12 cellular contexts compared by ENCODE assay signal in the genomic region with DNA sequence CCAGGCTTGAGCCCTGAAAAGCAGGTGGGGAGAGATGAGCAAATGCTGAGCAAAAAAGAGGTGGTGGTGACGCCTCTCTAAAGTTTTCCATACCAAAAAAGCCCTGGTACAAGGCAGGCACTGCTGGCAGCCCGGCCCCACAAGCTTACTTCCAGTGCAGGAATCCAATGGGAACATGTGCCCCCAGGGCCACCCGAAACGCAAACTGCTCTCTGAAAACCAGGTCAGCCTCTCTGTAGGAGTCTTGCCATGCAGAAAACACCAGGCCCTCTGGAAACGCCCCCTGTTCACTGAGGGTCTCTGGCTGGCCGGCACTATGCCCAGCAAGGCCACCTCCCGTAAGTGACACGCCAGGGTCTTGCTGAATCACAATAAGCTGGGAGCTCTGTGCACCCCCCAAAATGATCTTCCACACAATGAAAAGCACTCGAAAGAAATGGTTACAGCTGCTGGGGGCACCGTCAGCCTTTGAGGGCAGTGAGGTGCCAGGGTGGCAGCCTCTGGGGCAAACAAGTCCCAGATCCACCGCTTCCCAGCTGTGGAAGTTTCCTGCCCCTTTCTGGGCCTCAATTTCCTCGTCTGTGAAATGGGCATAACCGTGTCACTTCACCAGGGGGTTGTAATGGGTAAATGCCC.
DNase-seq lines count a peak whose midpoint lies in the region; ATAC-seq and TF ChIP-seq lines count a peak whose summit lies in the region.
"Had no signal": no experiment of that assay in that cellular context is flagged by ENCODE, and none has a peak within 500 bp of the region (broad histone marks: within the 10 kb centered on the region; RNA-seq: fewer than 3 reads in every experiment).

No MANE protein-coding gene starts in this region.

- ATAC-seq in activated CD8-positive, alpha-beta memory T cell treated with anti-CD3 and anti-CD28 coated beads, Interleukin-2, amount 10 ng/mL, durations not matched to agents 7 days and 5 days: no peak
- no peak for ATAC-seq in T-helper 17 cell
- ATAC-seq in right lobe of liver: peak; percentile 6 to 40 (median 26)
- no peak for ATAC-seq in thoracic aorta (ENCODE audit: insufficient number of reproducible peaks, low FRiP score, low read depth)
- ATAC-seq in GM18873 (IDR thresholded peaks at IDR 0.05; ENCODE audit: low FRiP score, unreplicated experiment): no peak

- H3K4me1 ChIP-seq in right lobe of liver: peaks cover 0 to 91% (median 45%) of the 10 kb centered on the region in 4 donors
- H3K4me1 ChIP-seq in thoracic aorta (ENCODE audit: control insufficient read depth in 1 of 2, low read depth in 2 of 2): peaks cover 37 to 57% of the 10 kb centered on the region in 2 donors

- intact Hi-C loops in right lobe of liver (cut with DNase I): loop anchor here in 1 of 2 donors (5.0 kb wide), 1 partner anchor 81 kb away; no protein-coding TSS in a partner anchor

- H3K4me3 Mint-ChIP-seq in activated CD8-positive, alpha-beta memory T cell treated with anti-CD3 and anti-CD28 coated beads, Interleukin-2, amount 10 ng/mL, durations not matched to agents 7 days and 5 days: no peak overlapping the region
- no peak overlapping the region for H3K4me3 Mint-ChIP-seq in T-helper 17 cell

- no peaks in the 10 kb centered on the region for H3K27me3 ChIP-seq in right lobe of liver
- no peaks in the 10 kb centered on the region for H3K27me3 ChIP-seq in thoracic aorta (replicated peaks; ENCODE audit: insufficient read depth)
- H3K27me3 ChIP-seq: vagina had no signal

- CTCF ChIA-PET in activated CD8-positive, alpha-beta memory T cell treated with anti-CD3 and anti-CD28 coated beads, Interleukin-2, amount 10 ng/mL, durations not matched to agents 7 days and 5 days (lab: Charles Lee): no interaction called here

- peak; percentile 52 for TF ChIP-seq POLR2A in right lobe of liver (IDR thresholded peaks at IDR 0.05)

- H3K36me3 Mint-ChIP-seq in activated CD8-positive, alpha-beta memory T cell treated with anti-CD3 and anti-CD28 coated beads, Interleukin-2, amount 10 ng/mL, durations not matched to agents 7 days and 5 days: peaks cover 2% of the 10 kb centered on the region
- H3K36me3 Mint-ChIP-seq in T-helper 17 cell (ENCODE audit: low read depth): no peaks in the 10 kb centered on the region

- H3K4me1 Mint-ChIP-seq in activated CD8-positive, alpha-beta memory T cell treated with anti-CD3 and anti-CD28 coated beads, Interleukin-2, amount 10 ng/mL, durations not matched to agents 7 days and 5 days: peaks cover 71% of the 10 kb centered on the region
- peaks cover 51% of the 10 kb centered on the region for H3K4me1 Mint-ChIP-seq in T-helper 17 cell

- H3K27me3 Mint-ChIP-seq in activated CD8-positive, alpha-beta memory T cell treated with anti-CD3 and anti-CD28 coated beads, Interleukin-2, amount 10 ng/mL, durations not matched to agents 7 days and 5 days: no peaks in the 10 kb centered on the region
- H3K27me3 Mint-ChIP-seq in T-helper 17 cell: no peaks in the 10 kb centered on the region

- 60% methylated on average over 5 of the region's 13 CpGs for WGBS in right lobe of liver (ENCODE audit: insufficient coverage, low coverage, low lambda C conversion rate, missing lambda C conversion rate)

- no peaks in the 10 kb centered on the region for H3K9me3 ChIP-seq in T-helper 17 cell (ENCODE audit: control insufficient read depth, low read length, poor library complexity, severe bottlenecking)
- H3K9me3 ChIP-seq in right lobe of liver: no peaks in the 10 kb centered on the region
- H3K9me3 ChIP-seq in thoracic aorta: no peaks in the 10 kb centered on the region
- H3K9me3 ChIP-seq: vagina had no signal

- TF ChIP-seq CTCF in right lobe of liver (IDR thresholded peaks at IDR 0.05): no peak
- no peak for TF ChIP-seq CTCF in thoracic aorta (IDR thresholded peaks at IDR 0.05)

- H3K4me3 ChIP-seq in right lobe of liver (no peak overlapping the region), thoracic aorta (no peak overlapping the region)
- H3K4me3 ChIP-seq: vagina had no signal

- no peaks in the 10 kb centered on the region for H3K9me3 Mint-ChIP-seq in activated CD8-positive, alpha-beta memory T cell treated with anti-CD3 and anti-CD28 coated beads, Interleukin-2, amount 10 ng/mL, durations not matched to agents 7 days and 5 days (ENCODE audit: low read depth)

- H3K36me3 ChIP-seq in right lobe of liver: no peaks in the 10 kb centered on the region
- no peaks in the 10 kb centered on the region for H3K36me3 ChIP-seq in thoracic aorta
- H3K36me3 ChIP-seq: vagina had no signal

- H3K27ac ChIP-seq in right lobe of liver: peak overlapping the region; percentile 88 to 99 (median 95)
- H3K27ac ChIP-seq in thoracic aorta: peak overlapping the region; percentile 56 to 57

- H3K27ac Mint-ChIP-seq in activated CD8-positive, alpha-beta memory T cell treated with anti-CD3 and anti-CD28 coated beads, Interleukin-2, amount 10 ng/mL, durations not matched to agents 7 days and 5 days: no peak overlapping the region
- H3K27ac Mint-ChIP-seq in T-helper 17 cell: peak overlapping the region; percentile 91

- peak; percentile 38 for DNase-seq in activated CD8-positive, alpha-beta memory T cell treated with anti-CD3 and anti-CD28 coated beads, Interleukin-2, amount 10 ng/mL, durations not matched to agents 7 days and 5 days
- no peak for DNase-seq in activated CD8-positive, alpha-beta memory T cell treated with anti-CD3 and anti-CD28 coated beads for 24 hours
- DNase-seq in T-helper 17 cell (no peak), right lobe of liver (peak; percentile 57 to 79 (median 78)), thoracic aorta (ENCODE audit: low spot score) (no peak), superior temporal gyrus (ENCODE audit: extremely low spot score) (no peak), NCI-H510A treated with DMSO at 0.1 percent for 48 hours (lab: John Stamatoyannopoulos, UW) (no peak)
- DNase-seq: amygdala; NK-92 treated with Interleukin-12 subunit alpha and Interleukin-12 subunit beta, amount 100 ng/mL, for 24 hours; stimulated activated CD4-positive, alpha-beta T cell treated with anti-CD3 and anti-CD28 coated beads, Interleukin-2, amount 100 ng/mL, for 24 hours had no signal

Comparison
In these comparisons a context has a peak if more than half of its experiments do, and no peak if none do; other contexts are left out.
1. DNase-seq: peak in activated CD8-positive, alpha-beta memory T cell treated with anti-CD3 and anti-CD28 coated beads, Interleukin-2, amount 10 ng/mL, durations not matched to agents 7 days and 5 days (single experiment) and right lobe of liver (3 of 3); none in activated CD8-positive, alpha-beta memory T cell treated with anti-CD3 and anti-CD28 coated beads for 24 hours (single experiment), T-helper 17 cell (0 of 3), thoracic aorta (single experiment), superior temporal gyrus (single experiment) and NCI-H510A treated with DMSO at 0.1 percent for 48 hours (single experiment).
2. ATAC-seq: peak in right lobe of liver (4 of 4); none in activated CD8-positive, alpha-beta memory T cell treated with anti-CD3 and anti-CD28 coated beads, Interleukin-2, amount 10 ng/mL, durations not matched to agents 7 days and 5 days (single experiment), T-helper 17 cell (single experiment), thoracic aorta (single experiment) and GM18873 (single experiment).